ENCODE assay signal across 9 cellular contexts in genomic region chr18:13236411-13236810, GRCh38.
"Had no signal": no experiment of that assay in that cellular context is flagged by ENCODE, and none has a peak within 500 bp of the region (broad histone marks: within the 10 kb centered on the region; RNA-seq: fewer than 3 reads in every experiment).

No MANE protein-coding gene starts in this region.

- H3K4me1 ChIP-seq: prostate gland, testis had no signal

- H3K9me3 ChIP-seq: heart left ventricle, prostate gland, testis had no signal

- H3K4me3 ChIP-seq: heart left ventricle, prostate gland, testis had no signal

- H3K36me3 ChIP-seq: heart left ventricle, prostate gland had no signal

- ATAC-seq: naive thymus-derived CD8-positive, alpha-beta T cell had no signal

- H3K27ac ChIP-seq: prostate gland, testis had no signal

- H3K27me3 ChIP-seq: heart left ventricle, testis had no signal

- DNase-seq: activated CD4-positive, alpha-beta T cell treated with anti-CD3 and anti-CD28 coated beads, Interleukin-2, amount 50 U/mL, for 4 hours; activated CD4-positive, CD25-positive, alpha-beta regulatory T cell treated with anti-CD3 and anti-CD28 coated beads, Interleukin-2, amount 50 U/mL, for 72 hours; activated gamma-delta T cell; foreskin melanocyte; naive thymus-derived CD8-positive, alpha-beta T cell; stimulated activated CD4-positive, alpha-beta T cell treated with anti-CD3 and anti-CD28 coated beads, Interleukin-2, amount 100 ng/mL, for 48 hours had no signal
